In the genomic region with DNA sequence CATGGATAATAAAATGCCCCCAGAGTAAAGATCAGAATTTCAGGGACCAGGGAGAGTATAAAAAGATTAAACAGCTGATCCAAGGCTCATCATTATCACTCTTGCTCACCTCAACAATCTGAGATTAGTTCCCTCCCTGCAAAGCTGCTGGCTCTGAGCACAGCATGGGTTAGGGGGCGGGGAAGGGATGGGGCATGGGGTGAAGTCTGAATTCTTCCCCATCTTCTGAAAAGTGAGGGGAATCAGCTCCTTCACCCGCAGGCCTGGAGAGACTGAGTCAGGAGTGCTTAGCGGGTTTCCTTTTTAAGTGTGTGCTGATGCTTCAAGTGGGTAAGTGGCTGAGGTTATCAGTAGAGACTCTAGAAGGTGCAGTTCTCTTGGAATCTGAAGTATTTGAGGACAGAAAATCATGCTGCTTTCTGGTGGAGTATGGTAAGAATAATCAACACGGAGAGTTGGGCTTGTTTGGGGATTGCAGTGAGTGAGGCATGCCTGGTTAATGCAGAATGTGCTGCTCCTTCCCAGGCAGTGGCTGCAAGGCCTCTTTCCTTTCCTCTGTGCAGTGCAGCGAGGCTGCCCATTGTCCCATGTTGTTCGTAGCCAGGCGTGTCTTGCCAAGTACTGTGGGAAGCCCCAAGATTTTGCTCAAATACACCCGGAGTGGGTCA, we compare ENCODE assay signal across 8 cellular contexts. TPM values are rescaled to one million over a fixed set of nuclear protein-coding genes. Genes with fewer than 3 reads are reported as not detected.
DNase-seq lines count a peak whose midpoint lies in the region; ATAC-seq and TF ChIP-seq lines count a peak whose summit lies in the region.

No MANE protein-coding gene starts in this region.

- peak overlapping the region; percentile 58 to 78 (median 77) for H3K4me3 Mint-ChIP-seq in brain
- H3K4me3 Mint-ChIP-seq in stimulated activated naive CD8-positive, alpha-beta T cell treated with anti-CD3 and anti-CD28 coated beads, Interleukin-15, Interleukin-2, amounts not matched to agents 100 ng/mL and 50 ng/mL, for 24 hours: no peak overlapping the region

- 47% methylated on average over 8 of the region's 8 CpGs for WGBS in HUES64

- no peak for TF ChIP-seq CTCF in brain (conservative IDR thresholded peaks at IDR 0.05)

- H3K4me3 ChIP-seq in HUES64 (ENCODE audit: low read length): no peak overlapping the region

- peaks cover 78% of the 10 kb centered on the region for H3K4me1 Mint-ChIP-seq in brain
- peaks cover 43% of the 10 kb centered on the region for H3K4me1 Mint-ChIP-seq in stimulated activated naive CD8-positive, alpha-beta T cell treated with anti-CD3 and anti-CD28 coated beads, Interleukin-15, Interleukin-2, amounts not matched to agents 100 ng/mL and 50 ng/mL, for 24 hours (ENCODE audit: low read depth)

- H3K36me3 Mint-ChIP-seq in brain: peaks cover 30% of the 10 kb centered on the region
- H3K36me3 Mint-ChIP-seq in stimulated activated naive CD8-positive, alpha-beta T cell treated with anti-CD3 and anti-CD28 coated beads, Interleukin-15, Interleukin-2, amounts not matched to agents 100 ng/mL and 50 ng/mL, for 24 hours (ENCODE audit: low read depth): peaks cover 20% of the 10 kb centered on the region

- DNase-seq in left kidney (ENCODE audit: low read depth, low spot score): peak; percentile 32
- DNase-seq in activated gamma-delta T cell (lab: John Stamatoyannopoulos, UW): no peak
- no peak for DNase-seq in NCI-H748 treated with DMSO at 0.1 percent for 48 hours (lab: John Stamatoyannopoulos, UW)

- peaks cover 33% of the 10 kb centered on the region for H3K4me1 ChIP-seq in HUES64 (ENCODE audit: insufficient read depth, low read length)

- peak overlapping the region; percentile 77 for H3K27ac ChIP-seq in HUES64 (ENCODE audit: low read depth, low read length)

- H3K9me3 ChIP-seq in HUES64 (ENCODE audit: insufficient read depth, low read depth, low read length): no peaks in the 10 kb centered on the region

- no peak for ATAC-seq in HG02885 (IDR thresholded peaks at IDR 0.05; ENCODE audit: poor library complexity, unreplicated experiment)
- ATAC-seq in GM19463 (IDR thresholded peaks at IDR 0.05; ENCODE audit: unreplicated experiment): no peak

- H3K27me3 ChIP-seq in HUES64 (ENCODE audit: insufficient read depth, low read length): no peaks in the 10 kb centered on the region

- no peaks in the 10 kb centered on the region for H3K36me3 ChIP-seq in HUES64 (ENCODE audit: insufficient read depth, low read length)

- peak overlapping the region; percentile 91 to 97 (median 96) for H3K27ac Mint-ChIP-seq in brain
- peak overlapping the region; percentile 7 for H3K27ac Mint-ChIP-seq in stimulated activated naive CD8-positive, alpha-beta T cell treated with anti-CD3 and anti-CD28 coated beads, Interleukin-15, Interleukin-2, amounts not matched to agents 100 ng/mL and 50 ng/mL, for 24 hours

- H3K9ac ChIP-seq in HUES64 (ENCODE audit: low read depth, low read length): peak overlapping the region; percentile 44; the same call in 1 of the 2 replicates

- H3K9me3 Mint-ChIP-seq in brain: peaks cover 0 to 9% (median 7%) of the 10 kb centered on the region in 5 experiments
- H3K9me3 Mint-ChIP-seq in stimulated activated naive CD8-positive, alpha-beta T cell treated with anti-CD3 and anti-CD28 coated beads, Interleukin-15, Interleukin-2, amounts not matched to agents 100 ng/mL and 50 ng/mL, for 24 hours: peaks cover 5% of the 10 kb centered on the region

- peaks cover 7% of the 10 kb centered on the region for H3K27me3 Mint-ChIP-seq in brain
- no peaks in the 10 kb centered on the region for H3K27me3 Mint-ChIP-seq in stimulated activated naive CD8-positive, alpha-beta T cell treated with anti-CD3 and anti-CD28 coated beads, Interleukin-15, Interleukin-2, amounts not matched to agents 100 ng/mL and 50 ng/mL, for 24 hours

RNA-seq across cellular contexts. Expression of gene TRAK1, which starts 59.2 kb away (rescaled TPM):
- polyA plus RNA-seq in HUES64 (2013, experiment 1 of 2): 21.1 TPM
- 28.0 TPM for polyA plus RNA-seq in HUES64 (2013, experiment 2 of 2)
- polyA plus RNA-seq in brain (ENCODE audit: insufficient read depth, low read depth, low replicate concordance): 28.8 TPM
